In genomic region chr1:45009956-45010854, GRCh38 we compare ENCODE assay signal across 1 cellular context.
TF ChIP-seq lines count a peak whose summit lies in the region.

No MANE protein-coding gene starts in this region.

TF ChIP-seq in K562, 482 proteins besides CTCF, POLR2A, EP300 and RAD21:
- TF ChIP-seq ZNF740 (CRISPR knock-in tag; IDR thresholded peaks at IDR 0.05) (0 out of 2 replicates have a peak, but pooled peaks have one; percentile 43), ZNF740 (tag; IDR thresholded peaks at IDR 0.05) (no peak), HNRNPL (IDR thresholded peaks at IDR 0.05; ENCODE audit: low read depth, low read length) (0 out of 2 replicates have a peak, but pooled peaks have one; percentile 12), UBTF (IDR thresholded peaks at IDR 0.05; ENCODE audit: borderline replicate concordance in 1 of 2, low read depth in 2 of 2, low read length in 2 of 2) (no peak), FOSL1 (tag; conservative IDR thresholded peaks at IDR 0.05) (0 out of 2 replicates have a peak, but pooled peaks have one; percentile 39), E2F6 (IDR thresholded peaks at IDR 0.05; ENCODE audit: borderline replicate concordance in 1 of 2, extremely low read depth in 1 of 2, insufficient read depth in 1 of 2, insufficient read length in 1 of 2, low read depth in 1 of 2, low read length in 1 of 2, poor library complexity in 1 of 2, severe bottlenecking in 1 of 2) (peak in 1 of 2 experiments; percentile 4), ESRRA (IDR thresholded peaks at IDR 0.05; ENCODE audit: borderline replicate concordance, low read depth) (no peak), ZNF263 (CRISPR knock-in tag; IDR thresholded peaks at IDR 0.05; ENCODE audit: borderline replicate concordance) (0 out of 2 replicates have a peak, but pooled peaks have one; percentile 18)
